Comparison of ENCODE assay signal across 9 cellular contexts in genomic region chr17:76515291-76515949, GRCh38. TPM values are rescaled to one million over a fixed set of nuclear protein-coding genes. Genes with fewer than 3 reads are reported as not detected.
DNase-seq lines count a peak whose midpoint lies in the region; ATAC-seq and TF ChIP-seq lines count a peak whose summit lies in the region.
"Had no signal": no experiment of that assay in that cellular context is flagged by ENCODE, and none has a peak within 500 bp of the region (broad histone marks: within the 10 kb centered on the region; RNA-seq: fewer than 3 reads in every experiment).

No MANE protein-coding gene starts in this region.

- ATAC-seq in GM21737 (IDR thresholded peaks at IDR 0.05; ENCODE audit: unreplicated experiment), result peak; percentile 63

- H3K27ac Mint-ChIP-seq in Calu3 (ENCODE audit: unreplicated experiment), result no peak overlapping the region

- intact Hi-C loops in Calu3 (cut with micrococcal nuclease; ENCODE audit: unreplicated experiment), result no loop called here

- H3K27me3 ChIP-seq in ACC112 (ENCODE audit: insufficient read depth, low read length), result no peaks in the 10 kb centered on the region
- H3K27me3 ChIP-seq in liver (ENCODE audit: control insufficient read depth in 4 of 4, insufficient read depth in 4 of 4, low read length in 3 of 4), result no peaks in the 10 kb centered on the region

- TF ChIP-seq RAD21 in liver (IDR thresholded peaks at IDR 0.05), result no peak

- H3K36me3 ChIP-seq in ACC112 (ENCODE audit: insufficient read depth, low read length), result no peaks in the 10 kb centered on the region
- no peaks in the 10 kb centered on the region for H3K36me3 ChIP-seq in liver (ENCODE audit: control insufficient read depth in 4 of 4, insufficient read depth in 3 of 4, low read depth in 1 of 4, low read length in 3 of 4)

- H3K79me2 ChIP-seq in ACC112 (ENCODE audit: control insufficient read depth, insufficient read depth, low read length, unreplicated experiment), result no peaks in the 10 kb centered on the region

- no peak overlapping the region for H3K9ac ChIP-seq in liver (ENCODE audit: low read depth in 1 of 2, low read length in 2 of 2)

- H3K4me3 ChIP-seq in ACC112 (ENCODE audit: low read depth, low read length) (peak overlapping the region; percentile 50), liver (ENCODE audit: low read depth in 1 of 3, low read length in 3 of 3) (no peak overlapping the region)

- H3K4me1 ChIP-seq in ACC112 (ENCODE audit: control insufficient read depth, insufficient read depth, low read length, unreplicated experiment) (peaks cover 10% of the 10 kb centered on the region), liver (ENCODE audit: control insufficient read depth in 4 of 4, insufficient read depth in 4 of 4, low read length in 3 of 4) (no peaks in the 10 kb centered on the region)

- H3K9me3 Mint-ChIP-seq in Calu3 (ENCODE audit: low read depth, unreplicated experiment), result no peaks in the 10 kb centered on the region

- H2AFZ ChIP-seq in ACC112 (ENCODE audit: low read length, unreplicated experiment), result peak overlapping the region; percentile 39

- H3K4me3 Mint-ChIP-seq in Calu3 (ENCODE audit: low read depth, unreplicated experiment), result no peak overlapping the region

- CTCF ChIA-PET in Calu3 (lab: Charles Lee), result interaction anchor here (0.7 kb wide), 2 partner anchors 12 to 156 kb away, joined by 3 to 4 read pairs; no protein-coding TSS in a partner anchor

- H3K36me3 Mint-ChIP-seq in Calu3 (ENCODE audit: insufficient read depth, unreplicated experiment), result no peaks in the 10 kb centered on the region

- TF ChIP-seq CTCF in liver (IDR thresholded peaks at IDR 0.05; ENCODE audit: low read depth, low read length, missing input control) (no peak), Calu3 (IDR thresholded peaks at IDR 0.05; ENCODE audit: unreplicated experiment) (no peak)

- WGBS in liver, result 70% methylated on average over 21 of the region's 21 CpGs

- DNase-seq in T follicular helper cell (ENCODE audit: low read depth), result peak; percentile 71
- DNase-seq in activated naive CD8-positive, alpha-beta T cell treated with anti-CD3 and anti-CD28 coated beads, Interleukin-2, amount 50 U/mL, for 16 hours (ENCODE audit: low read depth, low spot score), result peak; percentile 47
- peak; percentile 72 for DNase-seq in stimulated activated CD8-positive, alpha-beta memory T cell treated with anti-CD3 and anti-CD28 coated beads, Interleukin-12 subunit alpha, Interleukin-12 subunit beta, amount 100 ng/mL, for 4 hours (ENCODE audit: low read depth)
- no peak for DNase-seq in HuH-7.5 (ENCODE audit: low spot score)
- no peak for DNase-seq in Calu3

- no TSS peak for BruUV-seq in Calu3 (replicated peaks; lab: Mats Ljungman, UMichigan)

- peaks cover 64% of the 10 kb centered on the region for H3K27me3 Mint-ChIP-seq in Calu3 (ENCODE audit: unreplicated experiment)

- H3K27ac ChIP-seq in ACC112 (ENCODE audit: low read depth, low read length) (peak overlapping the region; percentile 94), liver (ENCODE audit: low read depth in 1 of 2, low read length in 2 of 2) (peak overlapping the region; percentile 19 to 63)

- H3K4me1 Mint-ChIP-seq in Calu3 (ENCODE audit: low read depth, unreplicated experiment), result no peaks in the 10 kb centered on the region

- no peaks in the 10 kb centered on the region for H3K9me3 ChIP-seq in liver (ENCODE audit: control insufficient read depth in 4 of 4, low read length in 3 of 4)

TF ChIP-seq in liver, 16 proteins besides CTCF, POLR2A, EP300 and RAD21:
- TF ChIP-seq SP1 (IDR thresholded peaks at IDR 0.05) (peak; percentile 30), GABPA (IDR thresholded peaks at IDR 0.05 in 1 of 2, conservative IDR thresholded peaks at IDR 0.05 in 1 of 2) (no peak), NR2F2 (IDR thresholded peaks at IDR 0.05) (peak; percentile 21)

RNA-seq across cellular contexts. Expression of gene RHBDF2, which starts 14.2 kb away (rescaled TPM):
- total RNA-seq in liver (1 to 10 TPM; 3.6 to 6.7 TPM), Calu3 (2022) (47.7 and 47.9 TPM in 2 replicates)
- polyA plus RNA-seq in liver, result 1 to 10 TPM; 2.9 to 5.6 TPM

RNA-seq across cellular contexts. Expression of gene CYGB, which starts 22.1 kb away (rescaled TPM):
- total RNA-seq in liver (1 to 10 TPM; 1.6 to 7.8 TPM), Calu3 (2022) (not detected in 2 replicates)
- polyA plus RNA-seq in liver, result 1 to 10 TPM in 1 of 2 donors, under 1 TPM in 1; 0.83 to 1.2 TPM

RNA-seq across cellular contexts. Expression of gene PRCD, which starts 24.4 kb away (rescaled TPM):
- total RNA-seq in liver, result 1 to 10 TPM in 1 of 2 donors, under 1 TPM in 1; 0.75 to 1.0 TPM
- polyA plus RNA-seq in liver, result under 1 TPM in 1 of 2 donors, not detected in 1; 0.63 TPM
- not detected in 2 replicates for total RNA-seq in Calu3 (2022)

RNA-seq across cellular contexts. Expression of gene AANAT, which starts 48.0 kb away (rescaled TPM):
- not detected for total RNA-seq in liver
- not detected for polyA plus RNA-seq in liver
- not detected in 2 replicates for total RNA-seq in Calu3 (2022)
- total RNA-seq: dermis microvascular lymphatic vessel endothelial cell had no signal

Comparison
In these comparisons a context has a peak if more than half of its experiments do, and no peak if none do; other contexts are left out.
1. DNase-seq: peak in T follicular helper cell (single experiment), activated naive CD8-positive, alpha-beta T cell treated with anti-CD3 and anti-CD28 coated beads, Interleukin-2, amount 50 U/mL, for 16 hours (single experiment) and stimulated activated CD8-positive, alpha-beta memory T cell treated with anti-CD3 and anti-CD28 coated beads, Interleukin-12 subunit alpha, Interleukin-12 subunit beta, amount 100 ng/mL, for 4 hours (single experiment); none in HuH-7.5 (single experiment) and Calu3 (single experiment).